In genomic region chr9:134377976-134378375, GRCh38 we compare ENCODE assay signal across 2 cellular contexts.
TF ChIP-seq lines count a peak whose summit lies in the region.

No MANE protein-coding gene starts in this region.

TF ChIP-seq in HCT116, 20 proteins besides CTCF, POLR2A, EP300 and RAD21:
- TF ChIP-seq ZNF274 (IDR thresholded peaks at IDR 0.05; ENCODE audit: low read depth, low read length): no peak
- TF ChIP-seq POLR2AphosphoS5 (IDR thresholded peaks at IDR 0.05; ENCODE audit: low read depth, low read length): peak; percentile 37
- peak; percentile 33 for TF ChIP-seq YY1 (IDR thresholded peaks at IDR 0.05; ENCODE audit: extremely low read depth, insufficient replicate concordance, low read depth, low read length)

TF ChIP-seq in HepG2, 621 proteins besides CTCF, POLR2A, EP300 and RAD21:
- no peak for TF ChIP-seq E2F5 (CRISPR knock-in tag; conservative IDR thresholded peaks at IDR 0.05)
- no peak for TF ChIP-seq BCL6 (CRISPR knock-in tag; IDR thresholded peaks at IDR 0.05)
- TF ChIP-seq RXRA (CRISPR knock-in tag; IDR thresholded peaks at IDR 0.05): no peak
- no peak for TF ChIP-seq IKZF5 (CRISPR knock-in tag; IDR thresholded peaks at IDR 0.05)
- peak; percentile 31 for TF ChIP-seq AGO2 (optimal IDR thresholded peaks at IDR 0.05; ENCODE audit: low read depth, low read length)
- TF ChIP-seq BRF2 (CRISPR knock-in tag; IDR thresholded peaks at IDR 0.05): no peak
